ENCODE assay signal across 9 cellular contexts in genomic region chr4:119536572-119537528, GRCh38.
DNase-seq lines count a peak whose midpoint lies in the region; ATAC-seq and TF ChIP-seq lines count a peak whose summit lies in the region.
"Had no signal": no experiment of that assay in that cellular context is flagged by ENCODE, and none has a peak within 500 bp of the region (broad histone marks: within the 10 kb centered on the region; RNA-seq: fewer than 3 reads in every experiment).

No MANE protein-coding gene starts in this region.

- no peak overlapping the region for H3K23ac ChIP-seq in mesendoderm (ENCODE audit: low read length)

- no peak overlapping the region for H3K18ac ChIP-seq in mesendoderm (ENCODE audit: low read length)

- no peaks in the 10 kb centered on the region for H3K79me1 ChIP-seq in mesendoderm (ENCODE audit: low read length)

- no peaks in the 10 kb centered on the region for H3K4me1 ChIP-seq in mesendoderm (ENCODE audit: control insufficient read depth, low read depth, low read length)

- no peak overlapping the region for H2AK5ac ChIP-seq in mesendoderm (ENCODE audit: low read length)

- no peaks in the 10 kb centered on the region for H3K79me2 ChIP-seq in mesendoderm (ENCODE audit: control insufficient read depth, insufficient read depth, low read length)

- H3K27ac ChIP-seq in mesendoderm (ENCODE audit: low read depth, low read length), result no peak overlapping the region
- H3K27ac ChIP-seq: KMS-11 had no signal

- H4K5ac ChIP-seq in mesendoderm (ENCODE audit: low read length), result no peak overlapping the region

- H3K56ac ChIP-seq in mesendoderm (ENCODE audit: low read length), result no peak overlapping the region

- 100% methylated on average over 2 of the region's 6 CpGs for WGBS in mesendoderm (ENCODE audit: extremely low coverage, insufficient coverage, low lambda C conversion rate)

- no peak overlapping the region for H3K9ac ChIP-seq in mesendoderm (ENCODE audit: low read length)
- H3K9ac ChIP-seq: KMS-11 had no signal

- H2BK15ac ChIP-seq in mesendoderm (replicated peaks; ENCODE audit: low read depth), result no peak overlapping the region

- no peak overlapping the region for H2BK120ac ChIP-seq in mesendoderm (ENCODE audit: low read depth, low read length)

- peak; percentile 76 for DNase-seq in dedifferentiated amniotic fluid mesenchymal stem cell (ENCODE audit: extremely low spot score)
- peak; percentile 49 for DNase-seq in retinal pigment epithelial cell (ENCODE audit: low read depth)
- no peak for DNase-seq in cardiac septum (ENCODE audit: low spot score)
- DNase-seq in mesendoderm, result no peak
- DNase-seq in NAMALWA (ENCODE audit: low spot score), result no peak
- no peak for DNase-seq in NCI-H1092 treated with DMSO at 0.1 percent for 48 hours (lab: John Stamatoyannopoulos, UW)

- no peak overlapping the region for H3K4me3 ChIP-seq in retinal pigment epithelial cell (ENCODE audit: low read length)
- no peak overlapping the region for H3K4me3 ChIP-seq in mesendoderm (ENCODE audit: low read length)

- no peaks in the 10 kb centered on the region for H3K27me3 ChIP-seq in mesendoderm (ENCODE audit: insufficient read depth, low read length, poor library complexity)

- peak; percentile 46 for ATAC-seq in GM18517 (IDR thresholded peaks at IDR 0.05; ENCODE audit: unreplicated experiment)
- ATAC-seq in HG03520 (IDR thresholded peaks at IDR 0.05; ENCODE audit: unreplicated experiment), result peak; percentile 43

- no peaks in the 10 kb centered on the region for H3K36me3 ChIP-seq in mesendoderm (ENCODE audit: control insufficient read depth, insufficient read depth, low read length)

- no peak overlapping the region for H2BK5ac ChIP-seq in mesendoderm (ENCODE audit: low read length)

- TF ChIP-seq CTCF in retinal pigment epithelial cell (conservative IDR thresholded peaks at IDR 0.05; ENCODE audit: low read depth, low read length), result no peak

- H3K4ac ChIP-seq in mesendoderm (ENCODE audit: low read depth, low read length), result no peak overlapping the region

- intact Hi-C loops in cardiac septum (cut with DNase I), result no loop called here

- no peak overlapping the region for H3K4me2 ChIP-seq in mesendoderm (ENCODE audit: low read length)
- H3K4me2 ChIP-seq: KMS-11 had no signal

- H4K8ac ChIP-seq in mesendoderm (ENCODE audit: low read depth, low read length), result no peak overlapping the region

Comparison
In these comparisons a context has a peak if more than half of its experiments do, and no peak if none do; other contexts are left out.
1. DNase-seq: peak in dedifferentiated amniotic fluid mesenchymal stem cell (single experiment) and retinal pigment epithelial cell (single experiment); none in cardiac septum (single experiment), mesendoderm (single experiment), NAMALWA (single experiment) and NCI-H1092 treated with DMSO at 0.1 percent for 48 hours (single experiment).